In the genomic region with DNA sequence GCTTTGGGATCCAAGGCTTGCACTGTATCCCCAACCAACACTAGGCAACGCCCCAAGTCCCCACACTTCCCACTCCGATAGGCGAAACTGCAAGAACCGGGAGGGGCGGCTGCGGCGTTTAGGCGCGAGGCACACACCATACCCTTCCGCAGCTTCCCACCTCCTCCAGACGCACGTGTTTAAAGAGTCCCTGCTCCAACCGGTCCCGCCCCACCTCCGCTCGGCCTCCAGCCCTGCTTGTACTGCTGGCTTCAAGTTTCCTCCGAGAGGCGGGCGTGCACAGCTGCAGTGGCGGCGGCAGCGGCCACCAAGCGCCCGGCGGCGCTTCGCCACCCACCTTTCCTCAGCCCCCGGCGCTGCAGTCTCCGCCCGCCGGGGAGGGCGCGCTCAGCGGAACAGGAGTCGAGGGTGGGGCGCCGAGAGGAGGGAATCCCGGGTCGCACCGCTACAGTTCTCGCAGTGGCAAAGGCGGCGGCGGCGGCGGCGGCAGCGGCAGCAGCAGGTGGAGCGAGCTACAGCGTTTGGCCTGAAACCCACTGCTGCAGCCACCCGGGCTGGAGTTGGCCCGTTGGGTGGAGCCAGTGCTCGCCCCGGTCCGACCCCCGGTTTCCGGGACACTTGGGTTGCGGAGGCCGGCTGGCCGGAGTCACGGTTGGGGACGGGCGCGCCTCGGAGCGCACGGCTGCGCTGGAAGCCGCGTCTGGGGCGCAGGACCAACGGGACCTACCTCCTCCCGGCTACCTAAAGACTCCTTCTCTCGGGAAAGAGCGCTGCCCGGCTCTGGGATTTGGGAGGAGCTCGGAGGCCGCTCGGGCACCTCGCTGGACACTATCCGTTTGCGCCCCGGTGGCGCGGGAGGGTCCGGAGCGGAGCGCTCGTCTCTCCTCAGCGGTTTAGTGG, we compare ENCODE assay signal across 1 cellular context.
TF ChIP-seq lines count a peak whose summit lies in the region.

A gene (plus strand): TSS at position 457 of the 900 bp plus-strand sequence. CDS start 858 bp downstream, outside the sequence.

TF ChIP-seq in HEK293, 187 proteins besides CTCF, POLR2A, EP300 and RAD21 (continued from another document):
- TF ChIP-seq, protein P1, sequence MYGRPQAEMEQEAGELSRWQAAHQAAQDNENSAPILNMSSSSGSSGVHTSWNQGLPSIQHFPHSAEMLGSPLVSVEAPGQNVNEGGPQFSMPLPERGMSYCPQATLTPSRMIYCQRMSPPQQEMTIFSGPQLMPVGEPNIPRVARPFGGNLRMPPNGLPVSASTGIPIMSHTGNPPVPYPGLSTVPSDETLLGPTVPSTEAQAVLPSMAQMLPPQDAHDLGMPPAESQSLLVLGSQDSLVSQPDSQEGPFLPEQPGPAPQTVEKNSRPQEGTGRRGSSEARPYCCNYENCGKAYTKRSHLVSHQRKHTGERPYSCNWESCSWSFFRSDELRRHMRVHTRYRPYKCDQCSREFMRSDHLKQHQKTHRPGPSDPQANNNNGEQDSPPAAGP (tag by site-specific recombination; IDR thresholded peaks at IDR 0.05) = peak; percentile 99
- TF ChIP-seq, protein P2, sequence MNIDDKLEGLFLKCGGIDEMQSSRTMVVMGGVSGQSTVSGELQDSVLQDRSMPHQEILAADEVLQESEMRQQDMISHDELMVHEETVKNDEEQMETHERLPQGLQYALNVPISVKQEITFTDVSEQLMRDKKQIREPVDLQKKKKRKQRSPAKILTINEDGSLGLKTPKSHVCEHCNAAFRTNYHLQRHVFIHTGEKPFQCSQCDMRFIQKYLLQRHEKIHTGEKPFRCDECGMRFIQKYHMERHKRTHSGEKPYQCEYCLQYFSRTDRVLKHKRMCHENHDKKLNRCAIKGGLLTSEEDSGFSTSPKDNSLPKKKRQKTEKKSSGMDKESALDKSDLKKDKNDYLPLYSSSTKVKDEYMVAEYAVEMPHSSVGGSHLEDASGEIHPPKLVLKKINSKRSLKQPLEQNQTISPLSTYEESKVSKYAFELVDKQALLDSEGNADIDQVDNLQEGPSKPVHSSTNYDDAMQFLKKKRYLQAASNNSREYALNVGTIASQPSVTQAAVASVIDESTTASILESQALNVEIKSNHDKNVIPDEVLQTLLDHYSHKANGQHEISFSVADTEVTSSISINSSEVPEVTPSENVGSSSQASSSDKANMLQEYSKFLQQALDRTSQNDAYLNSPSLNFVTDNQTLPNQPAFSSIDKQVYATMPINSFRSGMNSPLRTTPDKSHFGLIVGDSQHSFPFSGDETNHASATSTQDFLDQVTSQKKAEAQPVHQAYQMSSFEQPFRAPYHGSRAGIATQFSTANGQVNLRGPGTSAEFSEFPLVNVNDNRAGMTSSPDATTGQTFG (tag by site-specific recombination; IDR thresholded peaks at IDR 0.05; ENCODE audit: borderline replicate concordance) = no peak
- TF ChIP-seq SCRT1 (tag by site-specific recombination; IDR thresholded peaks at IDR 0.05; ENCODE audit: borderline replicate concordance) (peak; percentile 69), ZBTB1 (tag by site-specific recombination; IDR thresholded peaks at IDR 0.05) (peak; percentile 88), ZNF211 (tag by site-specific recombination; IDR thresholded peaks at IDR 0.05; ENCODE audit: low read depth) (no peak), ZNF121 (tag by site-specific recombination; IDR thresholded peaks at IDR 0.05) (peak; percentile 53), ZNF610 (tag by site-specific recombination; IDR thresholded peaks at IDR 0.05; ENCODE audit: borderline replicate concordance) (peak; percentile 92), ZNF501 (tag by site-specific recombination; IDR thresholded peaks at IDR 0.05) (peak; percentile 97), ZSCAN16 (tag by site-specific recombination; IDR thresholded peaks at IDR 0.05) (peak; percentile 66), ZNF747 (tag by site-specific recombination; IDR thresholded peaks at IDR 0.05) (no peak), ZNF561 (tag by site-specific recombination; IDR thresholded peaks at IDR 0.05; ENCODE audit: borderline replicate concordance) (peak; percentile 99), ZIC2 (tag by site-specific recombination; IDR thresholded peaks at IDR 0.05) (peak; percentile 80), KLF16 (tag by site-specific recombination; IDR thresholded peaks at IDR 0.05) (peak; percentile 99), MZF1 (tag by site-specific recombination; IDR thresholded peaks at IDR 0.05; ENCODE audit: borderline replicate concordance) (peak; percentile 96), ZNF623 (tag by site-specific recombination; IDR thresholded peaks at IDR 0.05) (peak; percentile 7; the same call in 1 of the 2 replicates), ZSCAN23 (tag by site-specific recombination; IDR thresholded peaks at IDR 0.05) (peak; percentile 90), ZNF768 (tag by site-specific recombination; IDR thresholded peaks at IDR 0.05) (peak; percentile 59; the same call in 1 of the 2 replicates)
- TF ChIP-seq, protein P3, sequence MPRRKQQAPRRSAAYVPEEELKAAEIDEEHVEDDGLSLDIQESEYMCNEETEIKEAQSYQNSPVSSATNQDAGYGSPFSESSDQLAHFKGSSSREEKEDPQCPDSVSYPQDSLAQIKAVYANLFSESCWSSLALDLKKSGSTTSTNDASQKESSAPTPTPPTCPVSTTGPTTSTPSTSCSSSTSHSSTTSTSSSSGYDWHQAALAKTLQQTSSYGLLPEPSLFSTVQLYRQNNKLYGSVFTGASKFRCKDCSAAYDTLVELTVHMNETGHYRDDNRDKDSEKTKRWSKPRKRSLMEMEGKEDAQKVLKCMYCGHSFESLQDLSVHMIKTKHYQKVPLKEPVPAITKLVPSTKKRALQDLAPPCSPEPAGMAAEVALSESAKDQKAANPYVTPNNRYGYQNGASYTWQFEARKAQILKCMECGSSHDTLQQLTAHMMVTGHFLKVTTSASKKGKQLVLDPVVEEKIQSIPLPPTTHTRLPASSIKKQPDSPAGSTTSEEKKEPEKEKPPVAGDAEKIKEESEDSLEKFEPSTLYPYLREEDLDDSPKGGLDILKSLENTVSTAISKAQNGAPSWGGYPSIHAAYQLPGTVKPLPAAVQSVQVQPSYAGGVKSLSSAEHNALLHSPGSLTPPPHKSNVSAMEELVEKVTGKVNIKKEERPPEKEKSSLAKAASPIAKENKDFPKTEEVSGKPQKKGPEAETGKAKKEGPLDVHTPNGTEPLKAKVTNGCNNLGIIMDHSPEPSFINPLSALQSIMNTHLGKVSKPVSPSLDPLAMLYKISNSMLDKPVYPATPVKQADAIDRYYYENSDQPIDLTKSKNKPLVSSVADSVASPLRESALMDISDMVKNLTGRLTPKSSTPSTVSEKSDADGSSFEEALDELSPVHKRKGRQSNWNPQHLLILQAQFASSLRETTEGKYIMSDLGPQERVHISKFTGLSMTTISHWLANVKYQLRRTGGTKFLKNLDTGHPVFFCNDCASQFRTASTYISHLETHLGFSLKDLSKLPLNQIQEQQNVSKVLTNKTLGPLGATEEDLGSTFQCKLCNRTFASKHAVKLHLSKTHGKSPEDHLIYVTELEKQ (tag by site-specific recombination; IDR thresholded peaks at IDR 0.05; ENCODE audit: borderline replicate concordance) = peak; percentile 64; the same call in 1 of the 2 replicates
- TF ChIP-seq, protein P4, sequence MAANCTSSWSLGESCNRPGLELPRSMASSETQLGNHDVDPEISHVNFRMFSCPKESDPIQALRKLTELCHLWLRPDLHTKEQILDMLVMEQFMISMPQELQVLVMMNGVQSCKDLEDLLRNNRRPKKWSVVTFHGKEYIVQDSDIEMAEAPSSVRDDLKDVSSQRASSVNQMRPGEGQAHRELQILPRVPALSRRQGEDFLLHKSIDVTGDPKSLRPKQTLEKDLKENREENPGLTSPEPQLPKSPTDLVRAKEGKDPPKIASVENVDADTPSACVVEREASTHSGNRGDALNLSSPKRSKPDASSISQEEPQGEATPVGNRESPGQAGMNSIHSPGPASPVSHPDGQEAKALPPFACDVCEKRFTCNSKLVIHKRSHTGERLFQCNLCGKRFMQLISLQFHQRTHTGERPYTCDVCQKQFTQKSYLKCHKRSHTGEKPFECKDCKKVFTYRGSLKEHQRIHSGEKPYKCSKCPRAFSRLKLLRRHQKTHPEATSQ (tag by site-specific recombination; IDR thresholded peaks at IDR 0.05) = peak; percentile 99
- TF ChIP-seq, protein P5, sequence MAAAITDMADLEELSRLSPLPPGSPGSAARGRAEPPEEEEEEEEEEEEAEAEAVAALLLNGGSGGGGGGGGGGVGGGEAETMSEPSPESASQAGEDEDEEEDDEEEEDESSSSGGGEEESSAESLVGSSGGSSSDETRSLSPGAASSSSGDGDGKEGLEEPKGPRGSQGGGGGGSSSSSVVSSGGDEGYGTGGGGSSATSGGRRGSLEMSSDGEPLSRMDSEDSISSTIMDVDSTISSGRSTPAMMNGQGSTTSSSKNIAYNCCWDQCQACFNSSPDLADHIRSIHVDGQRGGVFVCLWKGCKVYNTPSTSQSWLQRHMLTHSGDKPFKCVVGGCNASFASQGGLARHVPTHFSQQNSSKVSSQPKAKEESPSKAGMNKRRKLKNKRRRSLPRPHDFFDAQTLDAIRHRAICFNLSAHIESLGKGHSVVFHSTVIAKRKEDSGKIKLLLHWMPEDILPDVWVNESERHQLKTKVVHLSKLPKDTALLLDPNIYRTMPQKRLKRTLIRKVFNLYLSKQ (tag by site-specific recombination; IDR thresholded peaks at IDR 0.05; ENCODE audit: borderline replicate concordance) = no peak; the same call in 1 of the 2 replicates
- TF ChIP-seq, protein P6, sequence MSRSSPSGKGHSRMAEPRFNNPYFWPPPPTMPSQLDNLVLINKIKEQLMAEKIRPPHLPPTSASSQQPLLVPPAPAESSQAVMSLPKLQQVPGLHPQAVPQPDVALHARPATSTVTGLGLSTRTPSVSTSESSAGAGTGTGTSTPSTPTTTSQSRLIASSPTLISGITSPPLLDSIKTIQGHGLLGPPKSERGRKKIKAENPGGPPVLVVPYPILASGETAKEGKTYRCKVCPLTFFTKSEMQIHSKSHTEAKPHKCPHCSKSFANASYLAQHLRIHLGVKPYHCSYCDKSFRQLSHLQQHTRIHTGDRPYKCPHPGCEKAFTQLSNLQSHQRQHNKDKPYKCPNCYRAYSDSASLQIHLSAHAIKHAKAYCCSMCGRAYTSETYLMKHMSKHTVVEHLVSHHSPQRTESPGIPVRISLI (tag by site-specific recombination; IDR thresholded peaks at IDR 0.05) = no peak
- TF ChIP-seq, protein P7, sequence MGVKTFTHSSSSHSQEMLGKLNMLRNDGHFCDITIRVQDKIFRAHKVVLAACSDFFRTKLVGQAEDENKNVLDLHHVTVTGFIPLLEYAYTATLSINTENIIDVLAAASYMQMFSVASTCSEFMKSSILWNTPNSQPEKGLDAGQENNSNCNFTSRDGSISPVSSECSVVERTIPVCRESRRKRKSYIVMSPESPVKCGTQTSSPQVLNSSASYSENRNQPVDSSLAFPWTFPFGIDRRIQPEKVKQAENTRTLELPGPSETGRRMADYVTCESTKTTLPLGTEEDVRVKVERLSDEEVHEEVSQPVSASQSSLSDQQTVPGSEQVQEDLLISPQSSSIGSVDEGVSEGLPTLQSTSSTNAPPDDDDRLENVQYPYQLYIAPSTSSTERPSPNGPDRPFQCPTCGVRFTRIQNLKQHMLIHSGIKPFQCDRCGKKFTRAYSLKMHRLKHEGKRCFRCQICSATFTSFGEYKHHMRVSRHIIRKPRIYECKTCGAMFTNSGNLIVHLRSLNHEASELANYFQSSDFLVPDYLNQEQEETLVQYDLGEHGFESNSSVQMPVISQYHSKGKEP (tag by site-specific recombination; IDR thresholded peaks at IDR 0.05) = peak; percentile 88
